16 cellular contexts compared by ENCODE assay signal in genomic region chr16:57608462-57609113, GRCh38. TPM values are rescaled to one million over a fixed set of nuclear protein-coding genes. Genes with fewer than 3 reads are reported as not detected.
DNase-seq lines count a peak whose midpoint lies in the region; ATAC-seq, FAIRE-seq and TF ChIP-seq lines count a peak whose summit lies in the region.
"Had no signal": no experiment of that assay in that cellular context is flagged by ENCODE, and none has a peak within 500 bp of the region (broad histone marks: within the 10 kb centered on the region; RNA-seq: fewer than 3 reads in every experiment).

No MANE protein-coding gene starts in this region.

- peak overlapping the region in 1 of 2 donors; percentile 78 for H3K4me3 Mint-ChIP-seq in activated T-cell treated with anti-CD3 and anti-CD28 coated beads, Interleukin-2, amount 50 U/mL, for 72 hours

- no peaks in the 10 kb centered on the region for H4K20me1 ChIP-seq in GM23248 (ENCODE audit: insufficient read depth)

- no peak overlapping the region for H2AFZ ChIP-seq in GM23248

- H3K9me2 ChIP-seq in GM23248 (ENCODE audit: insufficient read depth): no peaks in the 10 kb centered on the region

- H3K9me3 Mint-ChIP-seq in activated T-cell treated with anti-CD3 and anti-CD28 coated beads, Interleukin-2, amount 50 U/mL, for 72 hours: no peaks in the 10 kb centered on the region
- H3K9me3 Mint-ChIP-seq: stimulated activated naive CD8-positive, alpha-beta T cell treated with anti-CD3 and anti-CD28 coated beads, Interleukin-15, amount 100 ng/mL, for 72 hours had no signal

- DNase-seq in activated T-cell treated with anti-CD3 and anti-CD28 coated beads, Interleukin-2, amount 50 U/mL, for 72 hours: no peak
- DNase-seq in activated T-cell treated with anti-CD3 and anti-CD28 coated beads for 4 hours: no peak
- peak; percentile 29 for DNase-seq in RWPE2 (ENCODE audit: low spot score)
- peak; percentile 36 for DNase-seq in ecto neural progenitor cell (ENCODE audit: low spot score)
- DNase-seq in spleen: peak; percentile 41
- DNase-seq in GM23248: no peak
- DNase-seq in H54 (ENCODE audit: insufficient read length, low spot score): no peak
- DNase-seq in stimulated activated CD4-positive, alpha-beta T cell treated with anti-CD3 and anti-CD28 coated beads, Interleukin-4, amount 100 ng/mL, for 24 hours: no peak
- DNase-seq: COR-L47, hippocampal formation, KBM-7, T-helper 1 cell, uterus had no signal

- H3K79me2 ChIP-seq in GM23248 (ENCODE audit: insufficient read depth): no peaks in the 10 kb centered on the region

- H3K4me1 Mint-ChIP-seq in activated T-cell treated with anti-CD3 and anti-CD28 coated beads, Interleukin-2, amount 50 U/mL, for 72 hours (ENCODE audit: low read depth): peaks cover 71% of the 10 kb centered on the region

- H3K9ac ChIP-seq in GM23248: no peak overlapping the region

- H3K4me1 ChIP-seq in RWPE2 (ENCODE audit: insufficient read depth, poor library complexity, severe bottlenecking) (peaks cover 11% of the 10 kb centered on the region), spleen (peaks cover 0 to 26% (median 17%) of the 10 kb centered on the region in 6 donors), GM23248 (ENCODE audit: insufficient read depth) (0 out of 2 replicates have a peak, but pooled peaks cover 5% of the 10 kb centered on the region)
- H3K4me1 ChIP-seq: uterus had no signal

- H3K27me3 Mint-ChIP-seq in activated T-cell treated with anti-CD3 and anti-CD28 coated beads, Interleukin-2, amount 50 U/mL, for 72 hours (ENCODE audit: low read depth): no peaks in the 10 kb centered on the region
- H3K27me3 Mint-ChIP-seq: stimulated activated naive CD8-positive, alpha-beta T cell treated with anti-CD3 and anti-CD28 coated beads, Interleukin-15, amount 100 ng/mL, for 72 hours had no signal

- H3K27ac Mint-ChIP-seq in activated T-cell treated with anti-CD3 and anti-CD28 coated beads, Interleukin-2, amount 50 U/mL, for 72 hours: peak overlapping the region; percentile 95

- H3K36me3 ChIP-seq in RWPE2 (ENCODE audit: low read depth) (no peaks in the 10 kb centered on the region), spleen (no peaks in the 10 kb centered on the region), GM23248 (ENCODE audit: low read depth) (no peaks in the 10 kb centered on the region)
- H3K36me3 ChIP-seq: cardiac muscle cell, uterus had no signal

- no peak for FAIRE-seq in H54 (lab: Jason Lieb, UNC)

- H3K36me3 Mint-ChIP-seq in activated T-cell treated with anti-CD3 and anti-CD28 coated beads, Interleukin-2, amount 50 U/mL, for 72 hours (ENCODE audit: insufficient read depth in 2 of 2): peaks cover 2% of the 10 kb centered on the region in 2 donors

- no peak for TF ChIP-seq CTCF in RWPE2 (IDR thresholded peaks at IDR 0.05; ENCODE audit: poor library complexity, severe bottlenecking)
- no peak for TF ChIP-seq CTCF in spleen (IDR thresholded peaks at IDR 0.05 in 8 of 11, conservative IDR thresholded peaks at IDR 0.05 in 3 of 11)

- in situ Hi-C loops in GM23248 (cut with MboI): no loop called here

- WGBS in spleen, 5 donors: 84 to 94% (median 90%) methylated on average over 8 of the region's 8 CpGs
- WGBS in GM23248 (ENCODE audit: low coverage in 1 of 2, low lambda C conversion rate in 2 of 2, missing lambda C conversion rate in 2 of 2), 2 experiments: 82 to 86% methylated on average over 8 of the region's 8 CpGs

- H3K27me3 ChIP-seq in RWPE2 (ENCODE audit: insufficient read depth, poor library complexity, severe bottlenecking) (no peaks in the 10 kb centered on the region), spleen (replicated peaks in 1 of 7) (no peaks in the 10 kb centered on the region), GM23248 (replicated peaks; ENCODE audit: insufficient read depth) (no peaks in the 10 kb centered on the region)
- H3K27me3 ChIP-seq: cardiac muscle cell, uterus had no signal

- no peak for ATAC-seq in activated T-cell treated with anti-CD3 and anti-CD28 coated beads, Interleukin-2, amount 50 U/mL, for 72 hours (replicated peaks in 1 of 2)
- ATAC-seq in RWPE2 (ENCODE audit: low read depth): no peak
- ATAC-seq: Right ventricle myocardium inferior had no signal

- no peaks in the 10 kb centered on the region for H3K9me3 ChIP-seq in RWPE2 (ENCODE audit: severe bottlenecking)
- no peaks in the 10 kb centered on the region for H3K9me3 ChIP-seq in spleen
- H3K9me3 ChIP-seq in GM23248 (ENCODE audit: low read depth): no peaks in the 10 kb centered on the region
- H3K9me3 ChIP-seq: uterus had no signal

- H3K4me2 ChIP-seq in GM23248 (ENCODE audit: unreplicated experiment): no peak overlapping the region

- H3K27ac ChIP-seq in RWPE2 (ENCODE audit: poor library complexity, severe bottlenecking): no peak overlapping the region
- H3K27ac ChIP-seq in spleen: peak overlapping the region in 4 of 8 donors; percentile 76 to 78 (median 77)
- no peak overlapping the region for H3K27ac ChIP-seq in GM23248
- H3K27ac ChIP-seq: cardiac muscle cell, uterus had no signal

- H3F3A ChIP-seq in GM23248 (ENCODE audit: insufficient read depth): no peaks in the 10 kb centered on the region; the same call in 1 of the 2 replicates

- intact Hi-C loops in spleen (cut with DNase I; ENCODE audit: low total_unique reads): no loop called here

- H3K4me3 ChIP-seq in RWPE2 (ENCODE audit: severe bottlenecking) (no peak overlapping the region), spleen (no peak overlapping the region), GM23248 (no peak overlapping the region)
- H3K4me3 ChIP-seq: cardiac muscle cell, uterus had no signal

- no peak for TF ChIP-seq POLR2A in spleen (IDR thresholded peaks at IDR 0.05)
- TF ChIP-seq POLR2A in H54 (IDR thresholded peaks at IDR 0.05; ENCODE audit: low read depth, low read length): no peak

RNA-seq across cellular contexts. Expression of gene ADGRG1, which starts 19.8 kb away (rescaled TPM):
- total RNA-seq in activated T-cell treated with anti-CD3 and anti-CD28 coated beads, Interleukin-2, amount 50 U/mL, for 72 hours: 10 to 100 TPM in 1 of 2 donors, 1 to 10 TPM in 1; 9.0 to 21.3 TPM
- total RNA-seq in spleen: 10 to 100 TPM in 4 of 7 donors, 1 to 10 TPM in 3; 6.9 to 23.7 (median 10.5) TPM
- 1 to 10 TPM; 1.0 to 2.7 (median 1.2) TPM for polyA plus RNA-seq in spleen
- total RNA-seq in GM23248 (2014; rRNA removed; shearing (Covaris generic)): 0.54 and 0.89 TPM in 2 replicates
- 0.58 and 1.2 TPM in 2 replicates for polyA plus RNA-seq in GM23248 (2016; fragmentation: Nextera tagmentation; extraction: Ambion mirVana)
- total RNA-seq: cardiac muscle cell had no signal

RNA-seq across cellular contexts. Expression of gene ADGRG3, which starts 59.5 kb away (rescaled TPM):
- total RNA-seq in activated T-cell treated with anti-CD3 and anti-CD28 coated beads, Interleukin-2, amount 50 U/mL, for 72 hours: under 1 TPM in 1 of 2 donors, not detected in 1; 0.09 TPM
- total RNA-seq in spleen: 100 to 1,000 TPM in 2 of 7 donors, 10 to 100 TPM in 5; 16.6 to 116 (median 34.2) TPM
- 10 to 100 TPM in 1 of 3 donors, 1 to 10 TPM in 2; 2.5 to 15.3 (median 8.5) TPM for polyA plus RNA-seq in spleen
- not detected in 2 replicates for total RNA-seq in GM23248 (2014; rRNA removed; shearing (Covaris generic))
- polyA plus RNA-seq in GM23248 (2016; fragmentation: Nextera tagmentation; extraction: Ambion mirVana): not detected in 2 replicates
- total RNA-seq: cardiac muscle cell had no signal
- polyA plus RNA-seq: cardiac muscle cell had no signal

Comparison
In these comparisons a context has a peak if more than half of its experiments do, and no peak if none do; other contexts are left out.
1. DNase-seq: peak in RWPE2 (single experiment), ecto neural progenitor cell (single experiment) and spleen (single experiment); none in activated T-cell treated with anti-CD3 and anti-CD28 coated beads, Interleukin-2, amount 50 U/mL, for 72 hours (0 of 2), activated T-cell treated with anti-CD3 and anti-CD28 coated beads for 4 hours (single experiment), GM23248 (single experiment), H54 (single experiment) and stimulated activated CD4-positive, alpha-beta T cell treated with anti-CD3 and anti-CD28 coated beads, Interleukin-4, amount 100 ng/mL, for 24 hours (single experiment).
2. RNA of gene ADGRG3, which starts 59.5 kb away (total RNA-seq): 16.6 to 116 TPM in spleen; 0.09 TPM in activated T-cell treated with anti-CD3 and anti-CD28 coated beads, Interleukin-2, amount 50 U/mL, for 72 hours and not detected in GM23248; every median in the first group is over 10 times any median in the second.